8 cellular contexts compared by ENCODE assay signal in genomic region chr6:33788694-33789549, GRCh38. TPM values are rescaled to one million over a fixed set of nuclear protein-coding genes. Genes with fewer than 3 reads are reported as not detected.
DNase-seq lines count a peak whose midpoint lies in the region; ATAC-seq and TF ChIP-seq lines count a peak whose summit lies in the region.

Gene LEMD2, minus strand, starts transcription at chr6:33789130. Its CDS starts 14 bp downstream, at chr6:33789116.

- peak; percentile 94 for DNase-seq in AG10803 (ENCODE audit: low read depth)
- DNase-seq in NCI-H510A (lab: John Stamatoyannopoulos, UW): peak; percentile 92
- peak; percentile 87 for DNase-seq in activated CD4-positive, alpha-beta T cell treated with anti-CD3 and anti-CD28 coated beads for 1 hour
- DNase-seq in cerebellar nuclear complex (lab: John Stamatoyannopoulos, UW): peak; percentile 38 to 70
- DNase-seq in kidney epithelial cell (ENCODE audit: low read depth): peak; percentile 54
- peak; percentile 94 for DNase-seq in stimulated activated CD4-positive, alpha-beta T cell treated with anti-CD3 and anti-CD28 coated beads, Interleukin-15, amount 100 ng/mL, for 24 hours

- H3K27me3 ChIP-seq in kidney epithelial cell (ENCODE audit: control insufficient read depth, insufficient read depth, low read length): peaks cover 7% of the 10 kb centered on the region

- peak; percentile 83 for ATAC-seq in GM19043 (IDR thresholded peaks at IDR 0.05; ENCODE audit: low read depth, unreplicated experiment)
- ATAC-seq in HG03354 (IDR thresholded peaks at IDR 0.05; ENCODE audit: poor library complexity, severe bottlenecking, unreplicated experiment): peak; percentile 80

- no peak for TF ChIP-seq CTCF in AG10803 (conservative IDR thresholded peaks at IDR 0.05; ENCODE audit: low read length)
- no peak for TF ChIP-seq CTCF in kidney epithelial cell (IDR thresholded peaks at IDR 0.05; ENCODE audit: insufficient read depth, low read length, poor library complexity, severe bottlenecking)

- H3K36me3 ChIP-seq in kidney epithelial cell (ENCODE audit: control insufficient read depth, insufficient read depth, low read length): no peaks in the 10 kb centered on the region

- H3K4me3 ChIP-seq in AG10803 (ENCODE audit: low read length): peak within 1 kb of the TSS; percentile 71
- peak within 1 kb of the TSS; percentile 82 for H3K4me3 ChIP-seq in kidney epithelial cell (ENCODE audit: low read depth, low read length)

RNA-seq across cellular contexts. Expression of gene LEMD2, which starts in this region (rescaled TPM):
- 78.0 and 80.6 TPM in 2 replicates for total RNA-seq in kidney epithelial cell

Comparison
In these comparisons a context has a peak if more than half of its experiments do, and no peak if none do; other contexts are left out.
1. Peak in every context shown above with its lines: DNase-seq, ATAC-seq and H3K4me3 ChIP-seq.